In genomic region chr14:101965145-101965531, GRCh38 we compare ENCODE assay signal across 8 cellular contexts.
A peak's percentile ranks its signal among the peaks of the same experiment; 100 is the strongest.
DNase-seq lines count a peak whose midpoint lies in the region; ATAC-seq lines count a peak whose summit lies in the region.

No MANE protein-coding gene starts in this region.

- peak; percentile 68 for DNase-seq in DMS53 (lab: John Stamatoyannopoulos, UW)
- DNase-seq in DMS53 treated with DMSO at 0.1 percent for 48 hours (lab: John Stamatoyannopoulos, UW; ENCODE audit: unreplicated experiment): no peak
- peak; percentile 30 for DNase-seq in NCI-H1105 treated with DMSO at 0.1 percent for 48 hours (lab: John Stamatoyannopoulos, UW)
- peak; percentile 42 to 54 for DNase-seq in activated CD4-positive, alpha-beta T cell treated with anti-CD3 and anti-CD28 coated beads for 4 hours
- DNase-seq in left kidney (ENCODE audit: low read depth, low spot score): peak; percentile 85
- DNase-seq in stimulated activated CD4-positive, alpha-beta T cell treated with anti-CD3 and anti-CD28 coated beads, Interleukin-4, amount 100 ng/mL, for 24 hours: peak; percentile 58

- peak; percentile 38 for ATAC-seq in HG02642 (IDR thresholded peaks at IDR 0.05; ENCODE audit: poor library complexity, unreplicated experiment)

- H3K27ac ChIP-seq in cingulate gyrus (ENCODE audit: low read depth, low read length): peak overlapping the region; percentile 89
